Comparison of ENCODE assay signal across 2 cellular contexts in genomic region chr2:24517247-24517646, GRCh38.
TF ChIP-seq lines count a peak whose summit lies in the region.

No MANE protein-coding gene starts in this region.

TF ChIP-seq in A549, 52 proteins besides CTCF, POLR2A, EP300 and RAD21 (continued from another document):
- TF ChIP-seq TFCP2L1 (CRISPR knock-in tag; IDR thresholded peaks at IDR 0.05) (no peak), KDM5A (IDR thresholded peaks at IDR 0.05) (no peak), MYC (IDR thresholded peaks at IDR 0.05; ENCODE audit: borderline replicate concordance, low read length) (no peak), RARB (CRISPR knock-in tag; IDR thresholded peaks at IDR 0.05) (no peak)

TF ChIP-seq in GM23338, 12 proteins besides CTCF, POLR2A, EP300 and RAD21 (continued from another document):
- TF ChIP-seq ZNF462 (CRISPR knock-in tag; IDR thresholded peaks at IDR 0.05) (no peak), STAT1 (IDR thresholded peaks at IDR 0.05; ENCODE audit: unreplicated experiment) (no peak), NANOG (IDR thresholded peaks at IDR 0.05; ENCODE audit: borderline replicate concordance) (no peak), EZH2phosphoT487 (IDR thresholded peaks at IDR 0.05; ENCODE audit: unreplicated experiment) (no peak), JUNB (IDR thresholded peaks at IDR 0.05; ENCODE audit: unreplicated experiment) (no peak), ETS1 (IDR thresholded peaks at IDR 0.05) (no peak), REST (IDR thresholded peaks at IDR 0.05; ENCODE audit: unreplicated experiment) (no peak), ZNF331 (CRISPR knock-in tag; IDR thresholded peaks at IDR 0.05; ENCODE audit: low read depth) (no peak), EZH2 (IDR thresholded peaks at IDR 0.05; ENCODE audit: low read depth, unreplicated experiment) (no peak)
